ENCODE assay signal across 17 cellular contexts in genomic region chr19:55402509-55402908, GRCh38. TPM values are rescaled to one million over a fixed set of nuclear protein-coding genes. Genes with fewer than 3 reads are reported as not detected.
"Had no signal": no experiment of that assay in that cellular context is flagged by ENCODE, and none has a peak within 500 bp of the region (broad histone marks: within the 10 kb centered on the region; RNA-seq: fewer than 3 reads in every experiment).

No MANE protein-coding gene starts in this region.

- H3K27ac ChIP-seq: brain microvascular endothelial cell, skin epidermis had no signal

- H3K4me3 Mint-ChIP-seq: activated CD4-positive, alpha-beta memory T cell treated with anti-CD3 and anti-CD28 coated beads, Interleukin-2, amount 10 ng/mL, durations not matched to agents 7 days and 5 days; endodermal cell had no signal

- H3K27me3 Mint-ChIP-seq: activated CD4-positive, alpha-beta memory T cell treated with anti-CD3 and anti-CD28 coated beads, Interleukin-2, amount 10 ng/mL, durations not matched to agents 7 days and 5 days had no signal

- H3K4me3 ChIP-seq: skin epidermis had no signal

- DNase-seq: activated CD4-positive, alpha-beta memory T cell treated with anti-CD3 and anti-CD28 coated beads, Interleukin-2, amount 10 ng/mL, durations not matched to agents 7 days and 5 days; activated CD4-positive, alpha-beta T cell treated with anti-CD3 and anti-CD28 coated beads for 1 hour; activated CD8-positive, alpha-beta memory T cell treated with anti-CD3 and anti-CD28 coated beads, Interleukin-2, amount 50 U/mL, for 4 hours; activated naive CD4-positive, alpha-beta T cell treated with Interleukin-2 at 50 U/mL for 16 hours; amygdala; brain microvascular endothelial cell; cerebellar nuclear complex; dermis blood vessel endothelial cell; endodermal cell; erythroblast; hippocampal formation; kidney glomerular epithelial cell had no signal

- H3K9me3 Mint-ChIP-seq: activated CD4-positive, alpha-beta memory T cell treated with anti-CD3 and anti-CD28 coated beads, Interleukin-2, amount 10 ng/mL, durations not matched to agents 7 days and 5 days; endodermal cell had no signal

- FAIRE-seq: urothelium cell line had no signal

- H3K27me3 ChIP-seq: brain microvascular endothelial cell had no signal

RNA-seq across cellular contexts. Expression of gene TMEM238, which starts 18.4 kb away (rescaled TPM):
- polyA plus RNA-seq: neural cell had no signal

RNA-seq across cellular contexts. Expression of gene TMEM190, which starts 25.9 kb away (rescaled TPM):
- total RNA-seq: activated CD4-positive, alpha-beta memory T cell treated with anti-CD3 and anti-CD28 coated beads, Interleukin-2, amount 10 ng/mL, durations not matched to agents 7 days and 5 days; dermis blood vessel endothelial cell; lower leg skin; mesenteric fat pad had no signal
- polyA plus RNA-seq: neural cell had no signal

RNA-seq across cellular contexts. Expression of gene IL11, which starts 32.2 kb away (rescaled TPM):
- total RNA-seq: mesenteric fat pad had no signal
